6 cellular contexts compared by ENCODE assay signal in genomic region chr5:140664018-140664352, GRCh38. TPM values are rescaled to one million over a fixed set of nuclear protein-coding genes. Genes with fewer than 3 reads are reported as not detected.
DNase-seq lines count a peak whose midpoint lies in the region; ATAC-seq and TF ChIP-seq lines count a peak whose summit lies in the region.

No MANE protein-coding gene starts in this region.

- peaks cover 56% of the 10 kb centered on the region for H3K36me3 ChIP-seq in osteoblast (ENCODE audit: insufficient read depth, low read length)

- H3K27me3 ChIP-seq in osteoblast (ENCODE audit: insufficient read depth, low read length) = no peaks in the 10 kb centered on the region

- peak overlapping the region; percentile 99 for H3K27ac Mint-ChIP-seq in HFFc6
- peak overlapping the region; percentile 99 for H3K27ac Mint-ChIP-seq in chondrocyte (ENCODE audit: unreplicated experiment)

- peaks cover 6% of the 10 kb centered on the region for H3K4me1 ChIP-seq in osteoblast (ENCODE audit: insufficient read depth, low read length)

- H3K36me3 Mint-ChIP-seq in HFFc6 (ENCODE audit: low read depth) (peaks cover 69% of the 10 kb centered on the region), chondrocyte (ENCODE audit: low read depth) (peaks cover 33% of the 10 kb centered on the region)

- peak overlapping the region; percentile 84 for H2AFZ ChIP-seq in osteoblast (ENCODE audit: low read length)

- no peak for ATAC-seq in HG02973 (IDR thresholded peaks at IDR 0.05; ENCODE audit: unreplicated experiment)

- peak overlapping the region; percentile 84 for H3K4me3 ChIP-seq in osteoblast (ENCODE audit: insufficient read depth, low read length)

- H4K20me1 ChIP-seq in osteoblast (ENCODE audit: insufficient read depth, low read length) = peaks cover 13% of the 10 kb centered on the region

- H3K4me2 ChIP-seq in osteoblast (ENCODE audit: insufficient read depth, low read length) = peak overlapping the region; percentile 90

- H3K9me3 Mint-ChIP-seq in HFFc6 = no peaks in the 10 kb centered on the region
- no peaks in the 10 kb centered on the region for H3K9me3 Mint-ChIP-seq in chondrocyte (ENCODE audit: low read depth)

- H3K27me3 Mint-ChIP-seq in HFFc6 (ENCODE audit: insufficient read depth) (no peaks in the 10 kb centered on the region), chondrocyte (ENCODE audit: low read depth) (no peaks in the 10 kb centered on the region)

- peaks cover 30% of the 10 kb centered on the region for H3K4me1 Mint-ChIP-seq in HFFc6 (ENCODE audit: low read depth)
- peaks cover 38% of the 10 kb centered on the region for H3K4me1 Mint-ChIP-seq in chondrocyte (ENCODE audit: low read depth)

- H3K27ac ChIP-seq in osteoblast (ENCODE audit: low read depth, low read length) = peak overlapping the region; percentile 84

- no peaks in the 10 kb centered on the region for H3K9me3 ChIP-seq in osteoblast (ENCODE audit: low read depth, low read length)

- DNase-seq in HFFc6 (no peak), chondrocyte (ENCODE audit: low spot score) (no peak), osteoblast (ENCODE audit: insufficient read length, low spot score, missing footprints) (no peak), amniotic stem cell (lab: John Stamatoyannopoulos, UW) (no peak), OCI-M1 (lab: John Stamatoyannopoulos, UW) (no peak)

- TF ChIP-seq CTCF in HFFc6 (IDR thresholded peaks at IDR 0.05) (no peak), chondrocyte (IDR thresholded peaks at IDR 0.05) (no peak), osteoblast (IDR thresholded peaks at IDR 0.05; ENCODE audit: extremely low read depth, low read depth, low read length) (no peak)

- H3K4me3 Mint-ChIP-seq in HFFc6 (peak overlapping the region; percentile 99), chondrocyte (ENCODE audit: unreplicated experiment) (peak overlapping the region; percentile 97)

- peaks cover 39% of the 10 kb centered on the region for H3K79me2 ChIP-seq in osteoblast (ENCODE audit: insufficient read depth, low read length)

RNA-seq across cellular contexts. Expression of gene WDR55, which starts 0.7 kb away (rescaled TPM):
- 10 to 100 TPM; 23.7 to 28.3 (median 25.8) TPM for total RNA-seq in HFFc6 (2021; fragmentation: NEBNext Ultra II Directional; extraction: Animal tissue kit (Norgen Biotek cat#: 25700))
- total RNA-seq in chondrocyte (24.5 to 31.4 TPM (median 24.6 TPM) in 3 replicates), osteoblast (30.8 and 32.1 TPM in 2 replicates)

RNA-seq across cellular contexts. Expression of gene DND1, which starts 9.4 kb away (rescaled TPM):
- under 1 TPM; 0.26 to 0.59 (median 0.41) TPM for total RNA-seq in HFFc6 (2021; fragmentation: NEBNext Ultra II Directional; extraction: Animal tissue kit (Norgen Biotek cat#: 25700))
- total RNA-seq in chondrocyte = 1.3 to 1.5 TPM (median 1.3 TPM) in 3 replicates
- 0.59 TPM in 1 of 2 replicates, not detected in the other for total RNA-seq in osteoblast

RNA-seq across cellular contexts. Expression of gene IK, which starts 16.4 kb away (rescaled TPM):
- 100 to 1,000 TPM in 4 of 6 experiments, 10 to 100 TPM in 2; 83.3 to 116 (median 109) TPM for total RNA-seq in HFFc6 (2021; fragmentation: NEBNext Ultra II Directional; extraction: Animal tissue kit (Norgen Biotek cat#: 25700))
- 56.6 to 81.4 TPM (median 59.7 TPM) in 3 replicates for total RNA-seq in chondrocyte
- 70.1 and 84.3 TPM in 2 replicates for total RNA-seq in osteoblast

RNA-seq across cellular contexts. Expression of gene NDUFA2, which starts 16.6 kb away (rescaled TPM):
- 10 to 100 TPM; 60.5 to 73.9 (median 67.0) TPM for total RNA-seq in HFFc6 (2021; fragmentation: NEBNext Ultra II Directional; extraction: Animal tissue kit (Norgen Biotek cat#: 25700))
- 41.2 to 50.5 TPM (median 43.4 TPM) in 3 replicates for total RNA-seq in chondrocyte
- total RNA-seq in osteoblast = 29.7 and 30.6 TPM in 2 replicates

RNA-seq across cellular contexts. Expression of gene TMCO6, which starts 24.7 kb away (rescaled TPM):
- total RNA-seq in HFFc6 (2021; fragmentation: NEBNext Ultra II Directional; extraction: Animal tissue kit (Norgen Biotek cat#: 25700)) = 1 to 10 TPM; 3.6 to 7.2 (median 6.1) TPM
- total RNA-seq in chondrocyte = 4.9 to 7.4 TPM (median 6.6 TPM) in 3 replicates
- total RNA-seq in osteoblast = 8.3 and 8.5 TPM in 2 replicates
